In the genomic region with DNA sequence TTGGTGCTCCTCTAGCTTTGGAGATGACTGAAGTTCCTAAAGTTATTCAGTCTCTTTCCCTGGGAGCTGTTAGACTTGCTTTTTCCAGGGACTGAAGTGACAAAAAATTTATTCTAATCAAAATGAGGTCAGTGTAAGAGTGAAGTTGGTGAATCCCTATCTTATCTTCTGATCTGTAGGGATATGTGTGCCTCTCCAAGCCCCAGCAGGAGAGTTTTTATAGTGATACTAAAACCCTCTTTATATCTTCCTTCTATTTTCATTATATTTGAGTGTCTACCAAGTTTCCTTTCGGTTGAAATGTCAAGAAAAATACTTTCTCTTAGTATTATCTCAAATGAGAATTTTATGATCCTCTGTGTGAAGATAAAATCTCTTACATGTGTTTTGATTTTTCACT, we compare ENCODE assay signal across 1 cellular context.
TF ChIP-seq lines count a peak whose summit lies in the region.

No MANE protein-coding gene starts in this region.

TF ChIP-seq in HEK293, 187 proteins besides CTCF, POLR2A, EP300 and RAD21 (continued from another document):
- no peak for TF ChIP-seq ZNF768 (tag by site-specific recombination; IDR thresholded peaks at IDR 0.05)
- TF ChIP-seq, protein P1, sequence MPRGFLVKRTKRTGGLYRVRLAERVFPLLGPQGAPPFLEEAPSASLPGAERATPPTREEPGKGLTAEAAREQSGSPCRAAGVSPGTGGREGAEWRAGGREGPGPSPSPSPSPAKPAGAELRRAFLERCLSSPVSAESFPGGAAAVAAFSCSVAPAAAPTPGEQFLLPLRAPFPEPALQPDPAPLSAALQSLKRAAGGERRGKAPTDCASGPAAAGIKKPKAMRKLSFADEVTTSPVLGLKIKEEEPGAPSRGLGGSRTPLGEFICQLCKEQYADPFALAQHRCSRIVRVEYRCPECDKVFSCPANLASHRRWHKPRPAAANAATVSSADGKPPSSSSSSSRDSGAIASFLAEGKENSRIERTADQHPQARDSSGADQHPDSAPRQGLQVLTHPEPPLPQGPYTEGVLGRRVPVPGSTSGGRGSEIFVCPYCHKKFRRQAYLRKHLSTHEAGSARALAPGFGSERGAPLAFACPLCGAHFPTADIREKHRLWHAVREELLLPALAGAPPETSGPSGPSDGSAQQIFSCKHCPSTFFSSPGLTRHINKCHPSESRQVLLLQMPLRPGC (tag by site-specific recombination; IDR thresholded peaks at IDR 0.05) = no peak
